20 cellular contexts compared by ENCODE assay signal in genomic region chr7:8305104-8305503, GRCh38. TPM values are rescaled to one million over a fixed set of nuclear protein-coding genes. Genes with fewer than 3 reads are reported as not detected.
DNase-seq lines count a peak whose midpoint lies in the region; ATAC-seq, FAIRE-seq and TF ChIP-seq lines count a peak whose summit lies in the region.
"Had no signal": no experiment of that assay in that cellular context is flagged by ENCODE, and none has a peak within 500 bp of the region (broad histone marks: within the 10 kb centered on the region; RNA-seq: fewer than 3 reads in every experiment).

No MANE protein-coding gene starts in this region.

- H3K4me1 Mint-ChIP-seq in Caco-2 (ENCODE audit: low read depth, unreplicated experiment): peaks cover 19% of the 10 kb centered on the region
- H3K4me1 Mint-ChIP-seq in activated T-cell treated with anti-CD3 and anti-CD28 coated beads, Interleukin-2, amount 50 U/mL, for 24 hours (ENCODE audit: low read depth): no peaks in the 10 kb centered on the region
- H3K4me1 Mint-ChIP-seq: CD4-positive, CD25-positive, alpha-beta regulatory T cell had no signal

- intact Hi-C loops in Caco-2 (cut with micrococcal nuclease; ENCODE audit: unreplicated experiment): loop anchor here (2.0 kb wide), 1 partner anchor 14 kb away; no protein-coding TSS in a partner anchor
- intact Hi-C loops in K562 (cut with micrococcal nuclease): no loop called here
- intact Hi-C loops in heart right ventricle (cut with DNase I): no loop called here
- intact Hi-C loops in ovary (cut with DNase I): no loop called here

- no peak for FAIRE-seq in K562 (lab: Jason Lieb, UNC)
- FAIRE-seq: GM12892, GM18507 had no signal

- 9% methylated on average over 2 of the region's 2 CpGs for WGBS in K562 (ENCODE audit: insufficient coverage, low coverage, missing lambda C conversion rate)
- 64 to 71% methylated on average over 2 of the region's 2 CpGs for WGBS in heart right ventricle, 2 donors
- WGBS in ovary, 3 donors: 33 to 74% (median 39%) methylated on average over 2 of the region's 2 CpGs

- H3K4me3 Mint-ChIP-seq in Caco-2 (ENCODE audit: unreplicated experiment): peak overlapping the region; percentile 90
- H3K4me3 Mint-ChIP-seq in activated T-cell treated with anti-CD3 and anti-CD28 coated beads, Interleukin-2, amount 50 U/mL, for 24 hours: no peak overlapping the region
- H3K4me3 Mint-ChIP-seq: CD4-positive, CD25-positive, alpha-beta regulatory T cell had no signal

- H3K4me3 ChIP-seq in Caco-2 (ENCODE audit: low read depth, low read length) (peak overlapping the region; percentile 45), Karpas-422 (ENCODE audit: low read length) (no peak overlapping the region), K562 (peak overlapping the region; percentile 44), heart right ventricle (no peak overlapping the region), ovary (no peak overlapping the region)

- no peaks in the 10 kb centered on the region for H3K9me3 ChIP-seq in Caco-2
- no peaks in the 10 kb centered on the region for H3K9me3 ChIP-seq in Karpas-422 (ENCODE audit: low read length)
- no peaks in the 10 kb centered on the region for H3K9me3 ChIP-seq in K562 (replicated peaks; ENCODE audit: control insufficient read depth, insufficient read depth, low read depth, low read length)
- H3K9me3 ChIP-seq in heart right ventricle: peaks cover 0 to 7% (median 0%) of the 10 kb centered on the region in 11 donors
- H3K9me3 ChIP-seq in ovary: no peaks in the 10 kb centered on the region
- H3K9me3 ChIP-seq: BE2C had no signal

- H3K4me1 ChIP-seq in Caco-2: peaks cover 14% of the 10 kb centered on the region
- H3K4me1 ChIP-seq in Karpas-422 (ENCODE audit: low read length): no peaks in the 10 kb centered on the region
- peaks cover 4 to 17% of the 10 kb centered on the region in 2 experiments; a peak in 4 of 5 replicates for H3K4me1 ChIP-seq in K562 (replicated peaks in 1 of 2; ENCODE audit: control insufficient read depth in 2 of 2, insufficient read depth in 2 of 2, low read length in 2 of 2)
- no peaks in the 10 kb centered on the region for H3K4me1 ChIP-seq in heart right ventricle
- no peaks in the 10 kb centered on the region for H3K4me1 ChIP-seq in ovary (ENCODE audit: insufficient read depth)
- H3K4me1 ChIP-seq: BE2C had no signal

- BruUV-seq in Caco-2 (replicated peaks; lab: Mats Ljungman, UMichigan) (no TSS peak), K562 (replicated peaks; lab: Mats Ljungman, UMichigan) (no TSS peak)

- no peaks in the 10 kb centered on the region for H3K36me3 ChIP-seq in Caco-2 (ENCODE audit: control insufficient read depth, insufficient read depth, low read length)
- no peaks in the 10 kb centered on the region for H3K36me3 ChIP-seq in Karpas-422 (ENCODE audit: insufficient read depth, low read length)
- no peaks in the 10 kb centered on the region; the same call in 2 of the 3 replicates for H3K36me3 ChIP-seq in K562 (ENCODE audit: control insufficient read depth, insufficient read depth, low read length)
- H3K36me3 ChIP-seq in heart right ventricle: no peaks in the 10 kb centered on the region
- no peaks in the 10 kb centered on the region for H3K36me3 ChIP-seq in ovary
- H3K36me3 ChIP-seq: BE2C had no signal

- peaks cover 28% of the 10 kb centered on the region for H3K9me3 Mint-ChIP-seq in Caco-2 (ENCODE audit: unreplicated experiment)
- no peaks in the 10 kb centered on the region for H3K9me3 Mint-ChIP-seq in activated T-cell treated with anti-CD3 and anti-CD28 coated beads, Interleukin-2, amount 50 U/mL, for 24 hours

- ATAC-seq in K562: peak; percentile 29
- ATAC-seq in heart right ventricle: no peak

- TF ChIP-seq CTCF in Caco-2 (IDR thresholded peaks at IDR 0.05; ENCODE audit: insufficient read depth in 1 of 2, low read depth in 1 of 2, low read length in 1 of 2, severe bottlenecking in 1 of 2, unreplicated experiment in 1 of 2) (no peak), K562 (IDR thresholded peaks at IDR 0.05 in 2 of 3, conservative IDR thresholded peaks at IDR 0.05 in 1 of 3; ENCODE audit: insufficient read depth in 2 of 3, low read depth in 1 of 3, low read length in 3 of 3) (no peak), heart right ventricle (IDR thresholded peaks at IDR 0.05) (no peak), ovary (IDR thresholded peaks at IDR 0.05) (no peak)

- TF ChIP-seq EP300 in K562 (IDR thresholded peaks at IDR 0.05; ENCODE audit: low read length) (no peak), ovary (IDR thresholded peaks at IDR 0.05) (no peak)

- TF ChIP-seq RAD21 in K562 (CRISPR knock-in tag; conservative IDR thresholded peaks at IDR 0.05 in 1 of 2, IDR thresholded peaks at IDR 0.05 in 1 of 2): no peak

- H3K9me2 ChIP-seq in Karpas-422 (replicated peaks; ENCODE audit: insufficient read depth, low read length): no peaks in the 10 kb centered on the region

- H3K27me3 ChIP-seq in Caco-2 (replicated peaks; ENCODE audit: control insufficient read depth, insufficient read depth, low read length) (no peaks in the 10 kb centered on the region), Karpas-422 (ENCODE audit: low read length) (no peaks in the 10 kb centered on the region), K562 (ENCODE audit: control insufficient read depth in 2 of 2, insufficient read depth in 2 of 2, low read length in 2 of 2) (no peaks in the 10 kb centered on the region), heart right ventricle (no peaks in the 10 kb centered on the region), ovary (no peaks in the 10 kb centered on the region)
- H3K27me3 ChIP-seq: BE2C had no signal

- H3K4me2 ChIP-seq in Karpas-422 (ENCODE audit: low read depth, low read length, poor library complexity, severe bottlenecking) (no peak overlapping the region), K562 (ENCODE audit: insufficient read depth, low read length) (peak overlapping the region; percentile 93)

- no peaks in the 10 kb centered on the region for H4K20me1 ChIP-seq in Karpas-422 (ENCODE audit: insufficient read depth, low read depth, low read length)
- H4K20me1 ChIP-seq in K562 (replicated peaks; ENCODE audit: control insufficient read depth, insufficient read depth, low read length): no peaks in the 10 kb centered on the region

- H3K27me3 Mint-ChIP-seq in Caco-2 (ENCODE audit: insufficient read depth, unreplicated experiment): no peaks in the 10 kb centered on the region
- H3K27me3 Mint-ChIP-seq in activated T-cell treated with anti-CD3 and anti-CD28 coated beads, Interleukin-2, amount 50 U/mL, for 24 hours: peaks cover 25% of the 10 kb centered on the region

- POLR2A ChIA-PET in Caco-2 (lab: Charles Lee): no interaction called here
- POLR2A ChIA-PET in K562 (lab: Yijun Ruan, JAX): interaction anchor here (0.7 to 1.9 kb wide), 5 partner anchors 9 to 657 kb away, joined by 3 to 5 read pairs (median 3); no protein-coding TSS in a partner anchor

- TF ChIP-seq POLR2A in K562 (conservative IDR thresholded peaks at IDR 0.05) (no peak), ovary (IDR thresholded peaks at IDR 0.05) (no peak)

- peaks cover 5% of the 10 kb centered on the region for H3K36me3 Mint-ChIP-seq in Caco-2 (ENCODE audit: insufficient read depth, unreplicated experiment)
- H3K36me3 Mint-ChIP-seq in activated T-cell treated with anti-CD3 and anti-CD28 coated beads, Interleukin-2, amount 50 U/mL, for 24 hours (ENCODE audit: low read depth): no peaks in the 10 kb centered on the region
- H3K36me3 Mint-ChIP-seq: CD4-positive, CD25-positive, alpha-beta regulatory T cell had no signal

- CTCF ChIA-PET in Caco-2 (lab: Charles Lee) (no interaction called here), K562 (lab: Yijun Ruan, JAX; ENCODE audit: low intra/inter-chr PET ratio) (no interaction called here)

- in situ Hi-C loops in K562 (cut with MboI): no loop called here

- peak overlapping the region; percentile 25 for H3K27ac Mint-ChIP-seq in Caco-2 (ENCODE audit: unreplicated experiment)
- H3K27ac Mint-ChIP-seq in activated T-cell treated with anti-CD3 and anti-CD28 coated beads, Interleukin-2, amount 50 U/mL, for 24 hours: no peak overlapping the region
- H3K27ac Mint-ChIP-seq: CD4-positive, CD25-positive, alpha-beta regulatory T cell had no signal

- DNase-seq in Caco-2 (no peak), Karpas-422 (no peak), K562 (ENCODE audit: extremely low read depth in 1 of 4, low spot score in 3 of 4) (no peak), heart right ventricle (no peak), ovary (no peak)
- DNase-seq in activated T-cell treated with anti-CD3 and anti-CD28 coated beads, Interleukin-2, amount 50 U/mL, for 24 hours: no peak
- DNase-seq: ACHN; BE2C; C1 segment of cervical spinal cord; CD4-positive, CD25-positive, alpha-beta regulatory T cell; DMS153; DMS79; GDM1; GOT3; H7; IMR-90; KBM-7 had no signal

- H3K9ac ChIP-seq in Karpas-422 (ENCODE audit: low read length): no peak overlapping the region
- H3K9ac ChIP-seq in K562 (ENCODE audit: insufficient read depth in 1 of 2, low read depth in 2 of 2, low read length in 2 of 2): peak overlapping the region; percentile 59 to 73; a peak in 3 of 4 replicates

- no peak overlapping the region for H3K27ac ChIP-seq in Karpas-422 (ENCODE audit: low read length)
- peak overlapping the region; percentile 90 for H3K27ac ChIP-seq in K562 (ENCODE audit: extremely low read depth, low read depth, low read length)
- no peak overlapping the region for H3K27ac ChIP-seq in heart right ventricle
- H3K27ac ChIP-seq in ovary: no peak overlapping the region
- H3K27ac ChIP-seq: HL-60 had no signal

- H2AFZ ChIP-seq in Karpas-422 (ENCODE audit: low read length) (peak overlapping the region; percentile 29; the same call in 1 of the 2 replicates), K562 (ENCODE audit: low read depth, low read length) (peak overlapping the region; percentile 100)

- no peaks in the 10 kb centered on the region for H3K9me1 ChIP-seq in K562 (ENCODE audit: control insufficient read depth, insufficient read depth, low read length)

- H3K79me2 ChIP-seq in Karpas-422 (ENCODE audit: low read length): no peaks in the 10 kb centered on the region
- peaks cover 25% of the 10 kb centered on the region for H3K79me2 ChIP-seq in K562 (ENCODE audit: control insufficient read depth, insufficient read depth, low read length)

RNA-seq across cellular contexts. Expression of gene ICA1, which starts 43.1 kb away (rescaled TPM):
- total RNA-seq in Caco-2 (2022) (30.7 and 34.2 TPM in 2 replicates), K562 (2014; rRNA removed) (12.7 and 16.4 TPM in 2 replicates), K562 (2014; rRNA removed; fragmentation: Illumina TruSeq; extraction: Trizol) (18.5 and 23.0 TPM in 2 replicates), K562 (2015; rRNA removed; fragmentation: Illumina TruSeq; extraction: Trizol) (16.1 and 16.4 TPM in 2 replicates), K562 (2021) (17.8 and 18.5 TPM in 2 replicates), heart right ventricle (10 to 100 TPM; 41.3 to 92.1 (median 62.3) TPM), ovary (10 to 100 TPM in 1 of 7 donors, 1 to 10 TPM in 6; 2.1 to 19.4 (median 4.7) TPM)
- total RNA-seq in Karpas-422 (2014; rRNA removed; shearing (Covaris generic); ENCODE audit: low replicate concordance): 0.19 TPM in 1 of 2 replicates, not detected in the other
- 20.3 and 57.6 TPM in 2 replicates for total RNA-seq in K562 (2011; cell fraction: chromatin; rRNA removed; ENCODE audit: low replicate concordance)
- 10.7 and 12.4 TPM in 2 replicates for total RNA-seq in K562 (2011; cell fraction: nucleolus; rRNA removed)
- 18.8 and 19.2 TPM in 2 replicates for total RNA-seq in K562 (2011; cell fraction: nucleoplasm; rRNA removed)
- polyA plus RNA-seq in K562 (2011; rRNA removed) (19.8 and 26.0 TPM in 2 replicates), K562 (2014; fragmentation: Illumina TruSeq; extraction: Trizol) (17.2 and 22.3 TPM in 2 replicates), K562 (2014; fragmentation: Nextera tagmentation; extraction: Ambion mirVana) (10 to 100 TPM in 1 of 2 experiments, 1 to 10 TPM in 1; 7.1 to 10.7 TPM), K562 (2014; rRNA removed) (14.2 and 17.8 TPM in 2 replicates), heart right ventricle (10 to 100 TPM; 29.5 to 33.4 TPM), ovary (10 to 100 TPM in 1 of 2 donors, 1 to 10 TPM in 1; 4.0 to 12.9 TPM)
- 4.8 and 11.7 TPM in 2 replicates for polyA plus RNA-seq in K562 (2011; cell fraction: cytosol; rRNA removed)
- polyA plus RNA-seq in K562 (2011; cell fraction: nucleus; rRNA removed): 11.4 and 24.9 TPM in 2 replicates
- 13.9 and 35.9 TPM in 2 replicates for polyA plus RNA-seq in K562 (2012)
- 23.8 and 38.1 TPM in 2 replicates for polyA minus RNA-seq in K562 (2011; rRNA and poly(A)+ RNA removed)
- 6.6 and 7.9 TPM in 2 replicates for polyA minus RNA-seq in K562 (2011; cell fraction: cytosol; rRNA and poly(A)+ RNA removed)
- 10.2 and 35.3 TPM in 2 replicates for polyA minus RNA-seq in K562 (2011; cell fraction: nucleus; rRNA and poly(A)+ RNA removed)
- total RNA-seq: IMR-90 had no signal
- polyA plus RNA-seq: IMR-90 had no signal

Comparison
In these comparisons a context has a peak if more than half of its experiments do, and no peak if none do; other contexts are left out.
1. H3K4me3 ChIP-seq: peak in Caco-2 (single experiment) and K562 (single experiment); none in Karpas-422 (single experiment), heart right ventricle (0 of 10) and ovary (single experiment).